In genomic region chr13:22468055-22468454, GRCh38 we compare ENCODE assay signal across 27 cellular contexts.
"Had no signal": no experiment of that assay in that cellular context is flagged by ENCODE, and none has a peak within 500 bp of the region (broad histone marks: within the 10 kb centered on the region; RNA-seq: fewer than 3 reads in every experiment).

No MANE protein-coding gene starts in this region.

- DNase-seq: heart right ventricle; hippocampal formation; kidney glomerular epithelial cell; left cardiac atrium; lower lobe of right lung; mammary epithelial cell; mesenchymal stem cell; midbrain; naive thymus-derived CD8-positive, alpha-beta T cell; nucleus accumbens; pancreas; posterior cingulate gyrus; retina; right cardiac atrium; sigmoid colon; small intestine; stimulated activated CD4-positive, alpha-beta T cell treated with anti-CD3 and anti-CD28 coated beads, Interleukin-1b, Interleukin-23, amount 100 ng/mL, for 48 hours; stimulated activated CD4-positive, alpha-beta T cell treated with anti-CD3 and anti-CD28 coated beads, Interleukin-2, amount 100 ng/mL, for 48 hours; stimulated activated CD4-positive, alpha-beta T cell treated with anti-CD3 and anti-CD28 coated beads, Interleukin-4, amount 100 ng/mL, for 4 hours; stimulated activated CD8-positive, alpha-beta memory T cell treated with anti-CD3 and anti-CD28 coated beads, Interleukin-4, amount 100 ng/mL, for 48 hours; stimulated activated naive CD4-positive, alpha-beta T cell treated with Interleukin-2 at 50 U/mL for 16 hours; stimulated activated naive CD8-positive, alpha-beta T cell treated with anti-CD3 and anti-CD28 coated beads, Interleukin-15, amount 100 ng/mL, for 72 hours; substantia nigra; upper lobe of left lung had no signal

- H3K36me3 ChIP-seq: heart right ventricle, lower lobe of right lung, pancreas, prostate gland, sigmoid colon, tibial nerve, upper lobe of left lung, vagina had no signal

- H3K27me3 ChIP-seq: heart right ventricle, pancreas, sigmoid colon, tibial nerve, upper lobe of left lung, vagina had no signal

- H3K9me3 ChIP-seq: heart right ventricle, lower lobe of right lung, pancreas, prostate gland, sigmoid colon, tibial nerve, upper lobe of left lung, vagina had no signal

- H3K4me1 ChIP-seq: lower lobe of right lung, pancreas, prostate gland, sigmoid colon, upper lobe of left lung had no signal

- H3K27ac ChIP-seq: heart right ventricle, lower lobe of right lung, pancreas, prostate gland, sigmoid colon, upper lobe of left lung, vagina had no signal

- H3K4me3 ChIP-seq: heart right ventricle, lower lobe of right lung, pancreas, prostate gland, sigmoid colon, tibial nerve, upper lobe of left lung, vagina had no signal
